Comparison of ENCODE assay signal across 8 cellular contexts in genomic region chr2:168552450-168552856, GRCh38.
A peak's percentile ranks its signal among the peaks of the same experiment; 100 is the strongest.
DNase-seq lines count a peak whose midpoint lies in the region; ATAC-seq lines count a peak whose summit lies in the region.

No MANE protein-coding gene starts in this region.

- ATAC-seq in GM18858 (IDR thresholded peaks at IDR 0.05; ENCODE audit: unreplicated experiment) (peak; percentile 94), HG02763 (IDR thresholded peaks at IDR 0.05; ENCODE audit: unreplicated experiment) (peak; percentile 93)

- DNase-seq in NCI-H1092 treated with DMSO at 0.1 percent for 48 hours (lab: John Stamatoyannopoulos, UW) (peak; percentile 34), iPS DF 4.7 (ENCODE audit: extremely low read depth, low spot score) (peak; percentile 99), HUDEP-2 (lab: John Stamatoyannopoulos, UW; ENCODE audit: unreplicated experiment in 76 of 76) (no peak), SK-N-DZ (ENCODE audit: low spot score) (no peak), AG08396 (ENCODE audit: low spot score) (no peak)
- DNase-seq in stimulated activated CD4-positive, alpha-beta T cell treated with anti-CD3 and anti-CD28 coated beads, Interleukin-2, amount 100 ng/mL, for 48 hours = no peak

Comparison
In these comparisons a context has a peak if more than half of its experiments do, and no peak if none do; other contexts are left out.
1. DNase-seq: peak in NCI-H1092 treated with DMSO at 0.1 percent for 48 hours (single experiment) and iPS DF 4.7 (single experiment); none in stimulated activated CD4-positive, alpha-beta T cell treated with anti-CD3 and anti-CD28 coated beads, Interleukin-2, amount 100 ng/mL, for 48 hours (0 of 2), HUDEP-2 (0 of 76), SK-N-DZ (single experiment) and AG08396 (single experiment).